Comparison of ENCODE assay signal across 9 cellular contexts in genomic region chrX:23008431-23009099, GRCh38. TPM values are rescaled to one million over a fixed set of nuclear protein-coding genes. Genes with fewer than 3 reads are reported as not detected.
DNase-seq lines count a peak whose midpoint lies in the region; FAIRE-seq and TF ChIP-seq lines count a peak whose summit lies in the region.
"Had no signal": no experiment of that assay in that cellular context is flagged by ENCODE, and none has a peak within 500 bp of the region (broad histone marks: within the 10 kb centered on the region; RNA-seq: fewer than 3 reads in every experiment).

No MANE protein-coding gene starts in this region.

- H3K27ac ChIP-seq in coronary artery = no peak overlapping the region
- H3K27ac ChIP-seq: thyroid gland had no signal

- H3K36me3 ChIP-seq in bronchial epithelial cell (ENCODE audit: control insufficient read depth, insufficient read depth, low read length) = no peaks in the 10 kb centered on the region
- H3K36me3 ChIP-seq: thyroid gland had no signal

- peak; percentile 24 for DNase-seq in ELF-1 (ENCODE audit: low read depth, low spot score)
- DNase-seq in M059J (ENCODE audit: low read depth) = peak; percentile 25
- peak; percentile 35 for DNase-seq in bronchial epithelial cell (ENCODE audit: low read depth)
- DNase-seq in myocyte (ENCODE audit: low read depth) = peak; percentile 30
- DNase-seq in activated CD4-positive, alpha-beta T cell treated with anti-CD3 and anti-CD28 coated beads for 1 hour = no peak
- no peak for DNase-seq in amniotic stem cell (lab: John Stamatoyannopoulos, UW)
- no peak for DNase-seq in coronary artery (ENCODE audit: low spot score)
- no peak for DNase-seq in T-helper 2 cell
- DNase-seq: thyroid gland had no signal

- no peak overlapping the region for H3K4me3 ChIP-seq in bronchial epithelial cell (ENCODE audit: low read depth, low read length)
- H3K4me3 ChIP-seq in coronary artery = no peak overlapping the region
- H3K4me3 ChIP-seq: thyroid gland had no signal

- TF ChIP-seq CTCF in bronchial epithelial cell (IDR thresholded peaks at IDR 0.05; ENCODE audit: insufficient read depth, low read length, severe bottlenecking) (peak; percentile 31), coronary artery (IDR thresholded peaks at IDR 0.05) (no peak)

- H3K27me3 ChIP-seq in bronchial epithelial cell (ENCODE audit: control insufficient read depth, insufficient read depth, low read length) = no peaks in the 10 kb centered on the region
- H3K27me3 ChIP-seq: thyroid gland had no signal

- no peak for FAIRE-seq in bronchial epithelial cell (lab: Jason Lieb, UNC)

RNA-seq across cellular contexts. Expression of gene DDX53, which starts 8.8 kb away (rescaled TPM):
- 0.81 and 1.6 TPM in 2 replicates for total RNA-seq in M059J (2014; rRNA removed; shearing (Covaris generic))
- total RNA-seq in bronchial epithelial cell = not detected in 2 replicates
- not detected in 2 replicates for total RNA-seq in myocyte
- polyA plus RNA-seq in myocyte (2012) = not detected
- total RNA-seq: thyroid gland had no signal

Comparison
In these comparisons a context has a peak if more than half of its experiments do, and no peak if none do; other contexts are left out.
1. DNase-seq: peak in ELF-1 (single experiment), M059J (single experiment), bronchial epithelial cell (single experiment) and myocyte (single experiment); none in activated CD4-positive, alpha-beta T cell treated with anti-CD3 and anti-CD28 coated beads for 1 hour (single experiment), amniotic stem cell (single experiment), coronary artery (single experiment) and T-helper 2 cell (0 of 5).